ENCODE assay signal across 1 cellular context in genomic region chr19:8127311-8127710, GRCh38.
TF ChIP-seq lines count a peak whose summit lies in the region.

No MANE protein-coding gene starts in this region.

TF ChIP-seq in HEK293, 187 proteins besides CTCF, POLR2A, EP300 and RAD21 (continued from another document):
- TF ChIP-seq, protein P1, sequence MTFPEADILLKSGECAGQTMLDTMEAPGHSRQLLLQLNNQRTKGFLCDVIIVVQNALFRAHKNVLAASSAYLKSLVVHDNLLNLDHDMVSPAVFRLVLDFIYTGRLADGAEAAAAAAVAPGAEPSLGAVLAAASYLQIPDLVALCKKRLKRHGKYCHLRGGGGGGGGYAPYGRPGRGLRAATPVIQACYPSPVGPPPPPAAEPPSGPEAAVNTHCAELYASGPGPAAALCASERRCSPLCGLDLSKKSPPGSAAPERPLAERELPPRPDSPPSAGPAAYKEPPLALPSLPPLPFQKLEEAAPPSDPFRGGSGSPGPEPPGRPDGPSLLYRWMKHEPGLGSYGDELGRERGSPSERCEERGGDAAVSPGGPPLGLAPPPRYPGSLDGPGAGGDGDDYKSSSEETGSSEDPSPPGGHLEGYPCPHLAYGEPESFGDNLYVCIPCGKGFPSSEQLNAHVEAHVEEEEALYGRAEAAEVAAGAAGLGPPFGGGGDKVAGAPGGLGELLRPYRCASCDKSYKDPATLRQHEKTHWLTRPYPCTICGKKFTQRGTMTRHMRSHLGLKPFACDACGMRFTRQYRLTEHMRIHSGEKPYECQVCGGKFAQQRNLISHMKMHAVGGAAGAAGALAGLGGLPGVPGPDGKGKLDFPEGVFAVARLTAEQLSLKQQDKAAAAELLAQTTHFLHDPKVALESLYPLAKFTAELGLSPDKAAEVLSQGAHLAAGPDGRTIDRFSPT (tag by site-specific recombination; IDR thresholded peaks at IDR 0.05): no peak
- TF ChIP-seq ZNF629 (tag by site-specific recombination; IDR thresholded peaks at IDR 0.05) (no peak), ZNF600 (tag by site-specific recombination; IDR thresholded peaks at IDR 0.05) (no peak), ZFP3 (tag by site-specific recombination; IDR thresholded peaks at IDR 0.05; ENCODE audit: low read depth) (no peak), OSR2 (tag by site-specific recombination; IDR thresholded peaks at IDR 0.05) (no peak), ZNF610 (tag by site-specific recombination; IDR thresholded peaks at IDR 0.05; ENCODE audit: borderline replicate concordance) (no peak), ZNF658 (tag by site-specific recombination; IDR thresholded peaks at IDR 0.05) (no peak), PRDM1 (tag by site-specific recombination; IDR thresholded peaks at IDR 0.05) (0 out of 2 replicates have a peak, but pooled peaks have one; percentile 6), ZNF239 (tag by site-specific recombination; IDR thresholded peaks at IDR 0.05) (no peak)
- TF ChIP-seq, protein P2, sequence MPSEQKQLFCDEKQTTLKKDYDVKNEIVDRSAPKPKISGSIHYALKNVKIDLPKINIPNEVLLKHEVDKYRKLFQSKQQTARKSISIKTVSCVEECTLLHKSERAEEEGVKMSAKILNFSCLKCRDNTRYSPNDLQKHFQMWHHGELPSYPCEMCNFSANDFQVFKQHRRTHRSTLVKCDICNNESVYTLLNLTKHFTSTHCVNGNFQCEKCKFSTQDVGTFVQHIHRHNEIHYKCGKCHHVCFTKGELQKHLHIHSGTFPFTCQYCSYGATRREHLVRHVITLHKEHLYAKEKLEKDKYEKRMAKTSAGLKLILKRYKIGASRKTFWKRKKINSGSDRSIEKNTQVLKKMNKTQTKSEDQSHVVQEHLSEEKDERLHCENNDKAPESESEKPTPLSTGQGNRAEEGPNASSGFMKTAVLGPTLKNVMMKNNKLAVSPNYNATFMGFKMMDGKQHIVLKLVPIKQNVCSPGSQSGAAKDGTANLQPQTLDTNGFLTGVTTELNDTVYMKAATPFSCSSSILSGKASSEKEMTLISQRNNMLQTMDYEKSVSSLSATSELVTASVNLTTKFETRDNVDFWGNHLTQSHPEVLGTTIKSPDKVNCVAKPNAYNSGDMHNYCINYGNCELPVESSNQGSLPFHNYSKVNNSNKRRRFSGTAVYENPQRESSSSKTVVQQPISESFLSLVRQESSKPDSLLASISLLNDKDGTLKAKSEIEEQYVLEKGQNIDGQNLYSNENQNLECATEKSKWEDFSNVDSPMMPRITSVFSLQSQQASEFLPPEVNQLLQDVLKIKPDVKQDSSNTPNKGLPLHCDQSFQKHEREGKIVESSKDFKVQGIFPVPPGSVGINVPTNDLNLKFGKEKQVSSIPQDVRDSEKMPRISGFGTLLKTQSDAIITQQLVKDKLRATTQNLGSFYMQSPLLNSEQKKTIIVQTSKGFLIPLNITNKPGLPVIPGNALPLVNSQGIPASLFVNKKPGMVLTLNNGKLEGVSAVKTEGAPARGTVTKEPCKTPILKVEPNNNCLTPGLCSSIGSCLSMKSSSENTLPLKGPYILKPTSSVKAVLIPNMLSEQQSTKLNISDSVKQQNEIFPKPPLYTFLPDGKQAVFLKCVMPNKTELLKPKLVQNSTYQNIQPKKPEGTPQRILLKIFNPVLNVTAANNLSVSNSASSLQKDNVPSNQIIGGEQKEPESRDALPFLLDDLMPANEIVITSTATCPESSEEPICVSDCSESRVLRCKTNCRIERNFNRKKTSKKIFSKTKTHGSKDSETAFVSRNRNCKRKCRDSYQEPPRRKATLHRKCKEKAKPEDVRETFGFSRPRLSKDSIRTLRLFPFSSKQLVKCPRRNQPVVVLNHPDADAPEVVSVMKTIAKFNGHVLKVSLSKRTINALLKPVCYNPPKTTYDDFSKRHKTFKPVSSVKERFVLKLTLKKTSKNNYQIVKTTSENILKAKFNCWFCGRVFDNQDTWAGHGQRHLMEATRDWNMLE (tag by site-specific recombination; conservative IDR thresholded peaks at IDR 0.05; ENCODE audit: low read depth): no peak
- TF ChIP-seq, protein P3, sequence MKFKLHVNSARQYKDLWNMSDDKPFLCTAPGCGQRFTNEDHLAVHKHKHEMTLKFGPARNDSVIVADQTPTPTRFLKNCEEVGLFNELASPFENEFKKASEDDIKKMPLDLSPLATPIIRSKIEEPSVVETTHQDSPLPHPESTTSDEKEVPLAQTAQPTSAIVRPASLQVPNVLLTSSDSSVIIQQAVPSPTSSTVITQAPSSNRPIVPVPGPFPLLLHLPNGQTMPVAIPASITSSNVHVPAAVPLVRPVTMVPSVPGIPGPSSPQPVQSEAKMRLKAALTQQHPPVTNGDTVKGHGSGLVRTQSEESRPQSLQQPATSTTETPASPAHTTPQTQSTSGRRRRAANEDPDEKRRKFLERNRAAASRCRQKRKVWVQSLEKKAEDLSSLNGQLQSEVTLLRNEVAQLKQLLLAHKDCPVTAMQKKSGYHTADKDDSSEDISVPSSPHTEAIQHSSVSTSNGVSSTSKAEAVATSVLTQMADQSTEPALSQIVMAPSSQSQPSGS (tag by site-specific recombination; IDR thresholded peaks at IDR 0.05; ENCODE audit: low read depth): no peak
